ENCODE assay signal across 18 cellular contexts in genomic region chr3:42115946-42116345, GRCh38.
"Had no signal": no experiment of that assay in that cellular context is flagged by ENCODE, and none has a peak within 500 bp of the region (broad histone marks: within the 10 kb centered on the region; RNA-seq: fewer than 3 reads in every experiment).

No MANE protein-coding gene starts in this region.

- H3K27ac ChIP-seq: parathyroid adenoma, transverse colon, VCaP had no signal

- H3K4me3 Mint-ChIP-seq: immature natural killer cell; naive thymus-derived CD8-positive, alpha-beta T cell had no signal

- ATAC-seq: mucosa of descending colon; naive thymus-derived CD8-positive, alpha-beta T cell had no signal

- H3K27ac Mint-ChIP-seq: activated T-helper 2 cell treated with anti-CD3 and anti-CD28 coated beads, Interferon-gamma antibody, Interleukin-2, Interleukin-4, amounts not matched to agents 10 μg/mL and 5 μg/mL and 100 μg/mL, durations not matched to agents 14 hours and 24 hours and 36 hours had no signal

- H3K27me3 Mint-ChIP-seq: naive thymus-derived CD8-positive, alpha-beta T cell had no signal

- H3K9me3 Mint-ChIP-seq: activated T-helper 2 cell treated with anti-CD3 and anti-CD28 coated beads, Interferon-gamma antibody, Interleukin-2, Interleukin-4, amounts not matched to agents 10 μg/mL and 5 μg/mL and 100 μg/mL, durations not matched to agents 14 hours and 24 hours and 36 hours; immature natural killer cell; naive thymus-derived CD8-positive, alpha-beta T cell had no signal

- H3K9me3 ChIP-seq: mucosa of descending colon, transverse colon had no signal

- DNase-seq: activated CD4-positive, alpha-beta T cell treated with anti-CD3 and anti-CD28 coated beads for 1 hour; activated CD4-positive, alpha-beta T cell treated with anti-CD3 and anti-CD28 coated beads, Interleukin-2, amount 50 U/mL, for 4 hours; activated naive CD4-positive, alpha-beta T cell treated with anti-CD3 and anti-CD28 coated beads, Interleukin-2, amount 50 U/mL, for 16 hours; activated T-cell treated with anti-CD3 and anti-CD28 coated beads for 4 hours; central memory CD4-positive, alpha-beta T cell; cortex of kidney; effector CD8-positive, alpha-beta T cell; immature natural killer cell; mucosa of descending colon; naive thymus-derived CD8-positive, alpha-beta T cell; stimulated activated CD4-positive, alpha-beta T cell treated with anti-CD3 and anti-CD28 coated beads, Interleukin-15, amount 100 ng/mL, for 24 hours; stimulated activated CD4-positive, alpha-beta T cell treated with anti-CD3 and anti-CD28 coated beads, Interleukin-4, amount 100 ng/mL, for 1 hour; stimulated activated naive CD4-positive, alpha-beta T cell; substantia nigra; transverse colon had no signal

- H3K36me3 ChIP-seq: transverse colon had no signal

- H3K4me3 ChIP-seq: mucosa of descending colon, transverse colon had no signal

- H3K27me3 ChIP-seq: transverse colon had no signal
